ENCODE assay signal across 25 cellular contexts in genomic region chr13:98944336-98944735, GRCh38. TPM values are rescaled to one million over a fixed set of nuclear protein-coding genes. Genes with fewer than 3 reads are reported as not detected.
DNase-seq lines count a peak whose midpoint lies in the region; ATAC-seq, FAIRE-seq and TF ChIP-seq lines count a peak whose summit lies in the region.
"Had no signal": no experiment of that assay in that cellular context is flagged by ENCODE, and none has a peak within 500 bp of the region (broad histone marks: within the 10 kb centered on the region; RNA-seq: fewer than 3 reads in every experiment).

No MANE protein-coding gene starts in this region.

- H2AFZ ChIP-seq in mammary epithelial cell (ENCODE audit: low read depth, low read length) (no peak overlapping the region), K562 (ENCODE audit: low read depth, low read length) (no peak overlapping the region)
- H2AFZ ChIP-seq: GM23338 had no signal

- no peaks in the 10 kb centered on the region for H3K36me3 ChIP-seq in mammary epithelial cell (ENCODE audit: insufficient read depth, low read length)
- H3K36me3 ChIP-seq in K562 (ENCODE audit: control insufficient read depth, insufficient read depth, low read length), result no peaks in the 10 kb centered on the region
- H3K36me3 ChIP-seq in stomach, result no peaks in the 10 kb centered on the region

- H3K4me2 ChIP-seq in mammary epithelial cell (ENCODE audit: insufficient read depth, low read depth, low read length), result no peak overlapping the region
- H3K4me2 ChIP-seq in K562 (ENCODE audit: insufficient read depth, low read length), result no peak overlapping the region
- H3K4me2 ChIP-seq: GM23338, SK-N-SH had no signal

- H3K79me2 ChIP-seq in mammary epithelial cell (ENCODE audit: insufficient read depth, low read length) (peaks cover 33% of the 10 kb centered on the region), K562 (ENCODE audit: control insufficient read depth, insufficient read depth, low read length) (no peaks in the 10 kb centered on the region; the same call in 2 of the 3 replicates)

- H3K27me3 Mint-ChIP-seq in MCF 10A (ENCODE audit: insufficient read depth, unreplicated experiment), result no peaks in the 10 kb centered on the region
- H3K27me3 Mint-ChIP-seq: CD8-positive, alpha-beta memory T cell had no signal

- in situ Hi-C loops in mammary epithelial cell (cut with MboI; ENCODE audit: low sequenced_read_pairs in 2 of 2) (no loop called here), K562 (cut with MboI) (no loop called here)

- H3K4me1 Mint-ChIP-seq in MCF 10A (ENCODE audit: insufficient read depth, unreplicated experiment), result peaks cover 15% of the 10 kb centered on the region

- intact Hi-C loops in mammary epithelial cell (cut with micrococcal nuclease), result no loop called here
- intact Hi-C loops in MCF 10A (cut with micrococcal nuclease), result no loop called here
- intact Hi-C loops in K562 (cut with micrococcal nuclease), result no loop called here
- intact Hi-C loops in stomach (cut with DNase I; ENCODE audit: low total_unique reads), result no loop called here

- H3K4me1 ChIP-seq in mammary epithelial cell (ENCODE audit: insufficient read depth, low read length) (peaks cover 10% of the 10 kb centered on the region), K562 (replicated peaks in 1 of 2; ENCODE audit: control insufficient read depth in 2 of 2, insufficient read depth in 2 of 2, low read length in 2 of 2) (peaks cover 0 to 11% of the 10 kb centered on the region in 2 experiments; a peak in 2 of 5 replicates), stomach (peaks cover 0 to 3% (median 0%) of the 10 kb centered on the region in 4 donors)

- H3K27ac ChIP-seq in mammary epithelial cell (ENCODE audit: insufficient read depth, low read depth, low read length) (no peak overlapping the region), K562 (ENCODE audit: extremely low read depth, low read depth, low read length) (no peak overlapping the region), stomach (no peak overlapping the region)
- H3K27ac ChIP-seq: C4-2B had no signal

- peak in 1 of 2 donors; percentile 29 for TF ChIP-seq CTCF in mammary epithelial cell (conservative IDR thresholded peaks at IDR 0.05 in 1 of 2, IDR thresholded peaks at IDR 0.05 in 1 of 2; ENCODE audit: extremely low read depth in 1 of 2, insufficient read depth in 1 of 2, low read depth in 1 of 2, low read length in 2 of 2)
- no peak for TF ChIP-seq CTCF in MCF 10A (IDR thresholded peaks at IDR 0.05; ENCODE audit: unreplicated experiment)
- no peak for TF ChIP-seq CTCF in K562 (IDR thresholded peaks at IDR 0.05 in 2 of 3, conservative IDR thresholded peaks at IDR 0.05 in 1 of 3; ENCODE audit: insufficient read depth in 2 of 3, low read depth in 1 of 3, low read length in 3 of 3)
- TF ChIP-seq CTCF in fibroblast of the aortic adventitia (IDR thresholded peaks at IDR 0.05; ENCODE audit: insufficient read depth, low read length), result no peak
- TF ChIP-seq CTCF in stomach (IDR thresholded peaks at IDR 0.05), result no peak

- H4K20me1 ChIP-seq in mammary epithelial cell (ENCODE audit: insufficient read depth, low read length) (no peaks in the 10 kb centered on the region), K562 (replicated peaks; ENCODE audit: control insufficient read depth, insufficient read depth, low read length) (no peaks in the 10 kb centered on the region)

- no peaks in the 10 kb centered on the region for H3K9me3 Mint-ChIP-seq in MCF 10A (ENCODE audit: unreplicated experiment)
- H3K9me3 Mint-ChIP-seq: CD8-positive, alpha-beta memory T cell; GM23338 had no signal

- TF ChIP-seq EP300 in K562 (IDR thresholded peaks at IDR 0.05; ENCODE audit: low read length), result no peak; the same call in 1 of the 2 replicates
- no peak for TF ChIP-seq EP300 in stomach (IDR thresholded peaks at IDR 0.05)

- H3K27ac Mint-ChIP-seq in MCF 10A (ENCODE audit: low read depth, unreplicated experiment), result no peak overlapping the region
- H3K27ac Mint-ChIP-seq: GM23338 had no signal

- ATAC-seq in K562 (peak; percentile 66), HG02884 (IDR thresholded peaks at IDR 0.05; ENCODE audit: unreplicated experiment) (no peak)
- ATAC-seq: GM23338, Panc1 had no signal

- POLR2A ChIA-PET in MCF 10A (lab: Yijun Ruan, JAX) (interaction anchor here (1.5 kb wide), 1 partner anchor 16 kb away, joined by 3 read pairs; no protein-coding TSS in a partner anchor), K562 (lab: Yijun Ruan, JAX) (interaction anchor here (0.6 to 1.0 kb wide), 4 partner anchors 14 to 713 kb away, joined by 3 read pairs; partner anchors contain the start of gene TM9SF2)

- DNase-seq in mammary epithelial cell, result peak; percentile 18
- no peak for DNase-seq in MCF 10A (ENCODE audit: unreplicated experiment)
- DNase-seq in K562 (ENCODE audit: extremely low read depth in 1 of 4, low spot score in 3 of 4), result no peak
- DNase-seq in fibroblast of the aortic adventitia (ENCODE audit: low read depth), result peak; percentile 21
- DNase-seq in NCI-H1048 (lab: John Stamatoyannopoulos, UW), result no peak
- DNase-seq in stimulated activated CD4-positive, alpha-beta T cell treated with anti-CD3 and anti-CD28 coated beads, Interleukin-12 subunit alpha, Interleukin-12 subunit beta, amount 100 ng/mL, for 4 hours, result no peak
- no peak for DNase-seq in stomach
- DNase-seq: Calu3; CD8-positive, alpha-beta memory T cell; DMS153; HCEC 1CT; NCI-H1417; NCI-H1694 treated with DMSO at 0.1 percent for 48 hours; NCI-H2227 treated with DMSO at 0.1 percent for 48 hours; NCI-H510A; NCI-H748 treated with DMSO at 0.1 percent for 48 hours; NK-92 treated with Interleukin-12 subunit alpha and Interleukin-12 subunit beta, amount 100 ng/mL, for 24 hours; SIG-M5; SK-N-SH had no signal

- CTCF ChIA-PET in mammary epithelial cell (lab: Charles Lee; ENCODE audit: low non-redundant PET) (interaction anchor here (0.8 kb wide), 1 partner anchor 34 kb away, joined by 7 read pairs; no protein-coding TSS in a partner anchor), MCF 10A (lab: Yijun Ruan, JAX) (interaction anchor here (0.6 to 1.9 kb wide), 7 partner anchors 9 to 233 kb away, joined by 3 to 6 read pairs (median 4); no protein-coding TSS in a partner anchor), K562 (lab: Yijun Ruan, JAX; ENCODE audit: low intra/inter-chr PET ratio) (no interaction called here)

- no peak for TF ChIP-seq POLR2A in K562 (conservative IDR thresholded peaks at IDR 0.05)
- no peak for TF ChIP-seq POLR2A in stomach (IDR thresholded peaks at IDR 0.05)

- H3K36me3 Mint-ChIP-seq in MCF 10A (ENCODE audit: insufficient read depth, unreplicated experiment), result no peaks in the 10 kb centered on the region

- no peak overlapping the region for H3K9ac ChIP-seq in mammary epithelial cell (ENCODE audit: insufficient read depth, low read length)
- no peak overlapping the region for H3K9ac ChIP-seq in K562 (ENCODE audit: insufficient read depth in 1 of 2, low read depth in 2 of 2, low read length in 2 of 2)
- H3K9ac ChIP-seq: SK-N-SH had no signal

- 47% methylated on average over 4 of the region's 5 CpGs for WGBS in mammary epithelial cell (ENCODE audit: low coverage, missing lambda C conversion rate)
- 100% methylated on average over 3 of the region's 5 CpGs for WGBS in K562 (ENCODE audit: insufficient coverage, low coverage, missing lambda C conversion rate)
- WGBS in stomach, 5 donors, result 92 to 99% (median 98%) methylated on average over 5 of the region's 5 CpGs

- dilution Hi-C loops in mammary epithelial cell (cut with HindIII; ENCODE audit: low sequenced_read_pairs), result no loop called here

- FAIRE-seq in K562 (lab: Jason Lieb, UNC), result no peak
- FAIRE-seq: GM12891, HTR-8/SVneo had no signal

- BruUV-seq in mammary epithelial cell (replicated peaks; lab: Mats Ljungman, UMichigan) (no TSS peak), MCF 10A (replicated peaks; lab: Mats Ljungman, UMichigan) (no TSS peak), K562 (replicated peaks; lab: Mats Ljungman, UMichigan) (no TSS peak)

- H3K9me3 ChIP-seq in mammary epithelial cell (replicated peaks; ENCODE audit: insufficient read depth, low read length), result no peaks in the 10 kb centered on the region
- H3K9me3 ChIP-seq in K562 (replicated peaks; ENCODE audit: control insufficient read depth, insufficient read depth, low read depth, low read length), result no peaks in the 10 kb centered on the region
- no peaks in the 10 kb centered on the region for H3K9me3 ChIP-seq in stomach
- H3K9me3 ChIP-seq: SK-N-SH had no signal

- H3K4me3 ChIP-seq in mammary epithelial cell (replicated peaks in 1 of 3; ENCODE audit: insufficient read depth in 1 of 3, low read depth in 2 of 3, low read length in 3 of 3), result no peak overlapping the region
- H3K4me3 ChIP-seq in K562, result no peak overlapping the region
- H3K4me3 ChIP-seq in fibroblast of the aortic adventitia (ENCODE audit: low read depth, low read length), result no peak overlapping the region
- H3K4me3 ChIP-seq in stomach, result no peak overlapping the region
- H3K4me3 ChIP-seq: GM23338 had no signal

- no peak overlapping the region for H3K4me3 Mint-ChIP-seq in MCF 10A (ENCODE audit: unreplicated experiment)
- H3K4me3 Mint-ChIP-seq: CD8-positive, alpha-beta memory T cell; GM23338 had no signal

- H3K9me1 ChIP-seq in K562 (ENCODE audit: control insufficient read depth, insufficient read depth, low read length), result no peaks in the 10 kb centered on the region

- 0 out of 4 replicates have a peak, but pooled peaks of 1 of the 2 experiments have one; percentile 8 for TF ChIP-seq RAD21 in K562 (CRISPR knock-in tag; conservative IDR thresholded peaks at IDR 0.05 in 1 of 2, IDR thresholded peaks at IDR 0.05 in 1 of 2)

- no peaks in the 10 kb centered on the region for H3K27me3 ChIP-seq in mammary epithelial cell (ENCODE audit: insufficient read depth, low read length)
- no peaks in the 10 kb centered on the region for H3K27me3 ChIP-seq in K562 (ENCODE audit: control insufficient read depth in 2 of 2, insufficient read depth in 2 of 2, low read length in 2 of 2)
- no peaks in the 10 kb centered on the region for H3K27me3 ChIP-seq in stomach

RNA-seq across cellular contexts. Expression of gene DOCK9, which starts 33.5 kb away (rescaled TPM):
- 10 to 100 TPM; 65.2 to 77.6 TPM for total RNA-seq in mammary epithelial cell
- 52.9 TPM for polyA plus RNA-seq in mammary epithelial cell
- 122 TPM for polyA minus RNA-seq in mammary epithelial cell
- 77.0 and 94.1 TPM in 2 replicates for total RNA-seq in MCF 10A (2022)
- 36.2 and 116 TPM in 2 replicates for total RNA-seq in K562 (2011; cell fraction: chromatin; rRNA removed; ENCODE audit: low replicate concordance)
- 22.8 and 26.2 TPM in 2 replicates for total RNA-seq in K562 (2011; cell fraction: nucleolus; rRNA removed)
- 35.1 and 50.0 TPM in 2 replicates for total RNA-seq in K562 (2011; cell fraction: nucleoplasm; rRNA removed)
- total RNA-seq in K562 (2014; rRNA removed), result 10.4 and 12.9 TPM in 2 replicates
- 16.7 and 18.1 TPM in 2 replicates for total RNA-seq in K562 (2014; rRNA removed; fragmentation: Illumina TruSeq; extraction: Trizol)
- 18.3 and 20.9 TPM in 2 replicates for total RNA-seq in K562 (2015; rRNA removed; fragmentation: Illumina TruSeq; extraction: Trizol)
- 19.2 and 24.8 TPM in 2 replicates for total RNA-seq in K562 (2021)
- polyA plus RNA-seq in K562 (2011; rRNA removed), result 18.5 and 25.3 TPM in 2 replicates
- 11.6 and 20.0 TPM in 2 replicates for polyA plus RNA-seq in K562 (2011; cell fraction: cytosol; rRNA removed)
- polyA plus RNA-seq in K562 (2011; cell fraction: nucleus; rRNA removed), result 28.1 and 44.6 TPM in 2 replicates
- polyA plus RNA-seq in K562 (2012), result 15.8 and 18.9 TPM in 2 replicates
- 20.9 and 21.2 TPM in 2 replicates for polyA plus RNA-seq in K562 (2014; fragmentation: Illumina TruSeq; extraction: Trizol)
- polyA plus RNA-seq in K562 (2014; fragmentation: Nextera tagmentation; extraction: Ambion mirVana), result 1 to 10 TPM; 3.5 to 5.1 TPM
- 12.4 and 18.3 TPM in 2 replicates for polyA plus RNA-seq in K562 (2014; rRNA removed)
- polyA minus RNA-seq in K562 (2011; rRNA and poly(A)+ RNA removed), result 33.3 and 52.3 TPM in 2 replicates
- 15.1 and 22.1 TPM in 2 replicates for polyA minus RNA-seq in K562 (2011; cell fraction: cytosol; rRNA and poly(A)+ RNA removed)
- polyA minus RNA-seq in K562 (2011; cell fraction: nucleus; rRNA and poly(A)+ RNA removed), result 43.5 and 43.9 TPM in 2 replicates
- total RNA-seq in fibroblast of the aortic adventitia (ENCODE audit: low replicate concordance), result 10.8 and 28.1 TPM in 2 replicates
- total RNA-seq in stomach, result 10 to 100 TPM; 42.3 to 97.9 (median 82.1) TPM
- polyA plus RNA-seq in stomach, result 10 to 100 TPM in 2 of 3 donors, 1 to 10 TPM in 1; 8.7 to 22.3 (median 12.2) TPM

Comparison
In these comparisons a context has a peak if more than half of its experiments do, and no peak if none do; other contexts are left out.
1. DNase-seq: peak in mammary epithelial cell (single experiment) and fibroblast of the aortic adventitia (single experiment); none in MCF 10A (single experiment), K562 (0 of 4), NCI-H1048 (single experiment), stimulated activated CD4-positive, alpha-beta T cell treated with anti-CD3 and anti-CD28 coated beads, Interleukin-12 subunit alpha, Interleukin-12 subunit beta, amount 100 ng/mL, for 4 hours (single experiment) and stomach (single experiment).